ENCODE assay signal across 1 cellular context in genomic region chr1:11701981-11702803, GRCh38.
TF ChIP-seq lines count a peak whose summit lies in the region.

No MANE protein-coding gene starts in this region.

TF ChIP-seq in HepG2, 621 proteins besides CTCF, POLR2A, EP300 and RAD21:
- TF ChIP-seq FOXA1 (IDR thresholded peaks at IDR 0.05), result 0 out of 2 replicates have a peak, but pooled peaks have one; percentile 19
- TF ChIP-seq FOXA1 (CRISPR knock-in tag; IDR thresholded peaks at IDR 0.05), result no peak
- TF ChIP-seq PHB2 (IDR thresholded peaks at IDR 0.05; ENCODE audit: partially characterized antibody), result peak; percentile 24
- no peak for TF ChIP-seq ZBTB7B (CRISPR knock-in tag; IDR thresholded peaks at IDR 0.05)
- peak; percentile 20 for TF ChIP-seq ZNF282 (IDR thresholded peaks at IDR 0.05; ENCODE audit: partially characterized antibody)
- TF ChIP-seq GRHL1 (CRISPR knock-in tag; conservative IDR thresholded peaks at IDR 0.05), result no peak
- peak; percentile 89 for TF ChIP-seq MNT (IDR thresholded peaks at IDR 0.05)
- TF ChIP-seq, protein P1, sequence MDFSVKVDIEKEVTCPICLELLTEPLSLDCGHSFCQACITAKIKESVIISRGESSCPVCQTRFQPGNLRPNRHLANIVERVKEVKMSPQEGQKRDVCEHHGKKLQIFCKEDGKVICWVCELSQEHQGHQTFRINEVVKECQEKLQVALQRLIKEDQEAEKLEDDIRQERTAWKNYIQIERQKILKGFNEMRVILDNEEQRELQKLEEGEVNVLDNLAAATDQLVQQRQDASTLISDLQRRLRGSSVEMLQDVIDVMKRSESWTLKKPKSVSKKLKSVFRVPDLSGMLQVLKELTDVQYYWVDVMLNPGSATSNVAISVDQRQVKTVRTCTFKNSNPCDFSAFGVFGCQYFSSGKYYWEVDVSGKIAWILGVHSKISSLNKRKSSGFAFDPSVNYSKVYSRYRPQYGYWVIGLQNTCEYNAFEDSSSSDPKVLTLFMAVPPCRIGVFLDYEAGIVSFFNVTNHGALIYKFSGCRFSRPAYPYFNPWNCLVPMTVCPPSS (IDR thresholded peaks at IDR 0.05), result peak; percentile 73; the same call in 1 of the 2 replicates
- TF ChIP-seq IKZF1 (IDR thresholded peaks at IDR 0.05), result no peak
- no peak for TF ChIP-seq ZMYM4 (CRISPR knock-in tag; IDR thresholded peaks at IDR 0.05)
